Comparison of ENCODE assay signal across 8 cellular contexts in the genomic region with DNA sequence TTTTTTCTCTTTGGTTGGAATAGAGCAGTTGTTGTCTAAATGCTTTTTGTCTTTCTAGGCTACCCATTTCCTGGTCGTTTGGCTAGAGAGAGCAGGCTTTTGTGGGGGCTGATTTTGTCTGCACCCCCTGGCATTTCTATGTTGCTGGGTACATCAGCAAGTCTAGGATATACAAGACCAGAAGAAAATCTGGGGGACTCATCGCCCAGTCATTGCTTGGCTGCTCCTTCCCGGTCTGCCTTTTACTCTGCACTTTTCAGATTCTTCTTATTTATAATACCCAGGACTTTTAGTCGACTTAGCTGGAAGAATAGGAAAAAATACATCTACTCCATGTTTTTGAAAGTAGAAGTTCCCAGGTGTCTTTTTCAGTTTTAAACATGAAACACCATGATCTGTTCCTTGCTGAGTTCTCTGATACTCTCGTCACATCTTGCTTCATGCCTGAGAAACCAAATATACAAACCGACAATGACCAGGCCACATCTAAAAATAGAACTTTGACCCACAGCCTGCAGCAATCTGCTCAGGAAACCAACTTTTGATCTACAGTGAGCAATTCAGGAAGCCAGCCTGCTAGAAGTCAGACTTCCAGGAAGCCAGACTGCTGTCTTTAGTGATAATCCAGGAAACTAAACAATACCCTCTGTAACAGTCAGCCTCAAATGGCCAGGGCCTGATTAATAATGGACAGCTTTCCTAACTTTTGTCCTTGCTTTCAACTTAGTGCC.
DNase-seq lines count a peak whose midpoint lies in the region; ATAC-seq and TF ChIP-seq lines count a peak whose summit lies in the region.

No MANE protein-coding gene starts in this region.

- peak; percentile 3 for DNase-seq in fibroblast of mammary gland (ENCODE audit: low read depth)
- no peak for DNase-seq in medulla oblongata (ENCODE audit: extremely low spot score)
- no peak for DNase-seq in stimulated activated CD4-positive, alpha-beta T cell treated with anti-CD3 and anti-CD28 coated beads, Interleukin-2, amount 100 ng/mL, for 48 hours
- no peak for DNase-seq in thyroid gland
- no peak for DNase-seq in midbrain (lab: John Stamatoyannopoulos, UW)

- no peak for TF ChIP-seq CTCF in Loucy (conservative IDR thresholded peaks at IDR 0.05; ENCODE audit: low read length)
- no peak for TF ChIP-seq CTCF in fibroblast of mammary gland (conservative IDR thresholded peaks at IDR 0.05; ENCODE audit: control insufficient read depth, insufficient read depth, low read depth, low read length)
- no peak for TF ChIP-seq CTCF in thyroid gland (IDR thresholded peaks at IDR 0.05)

- H3K27me3 ChIP-seq in BLaER1 (no peaks in the 10 kb centered on the region), Loucy (ENCODE audit: insufficient read depth, low read length, poor library complexity, severe bottlenecking) (no peaks in the 10 kb centered on the region), thyroid gland (no peaks in the 10 kb centered on the region)

- H3K36me3 ChIP-seq in BLaER1 (no peaks in the 10 kb centered on the region), Loucy (ENCODE audit: insufficient read depth, low read length) (no peaks in the 10 kb centered on the region), thyroid gland (no peaks in the 10 kb centered on the region)

- H3K9me3 ChIP-seq in BLaER1 (no peaks in the 10 kb centered on the region), Loucy (ENCODE audit: insufficient read depth, low read depth, low read length) (no peaks in the 10 kb centered on the region), thyroid gland (no peaks in the 10 kb centered on the region)

- 62 to 69% methylated on average over 6 of the region's 6 CpGs for WGBS in thyroid gland, 2 donors

- H3K4me3 ChIP-seq in BLaER1, result peak overlapping the region; percentile 36; the same call in 1 of the 2 replicates
- peak overlapping the region; percentile 42 for H3K4me3 ChIP-seq in Loucy (ENCODE audit: low read length, poor library complexity, severe bottlenecking)
- no peak overlapping the region for H3K4me3 ChIP-seq in fibroblast of mammary gland (ENCODE audit: control insufficient read depth, low read depth, low read length)
- H3K4me3 ChIP-seq in thyroid gland (replicated peaks in 1 of 3), result no peak overlapping the region

- H3K4me1 ChIP-seq in BLaER1 (peaks cover 36% of the 10 kb centered on the region), Loucy (ENCODE audit: insufficient read depth, low read length, poor library complexity, severe bottlenecking) (peaks cover 11% of the 10 kb centered on the region), thyroid gland (no peaks in the 10 kb centered on the region)

- intact Hi-C loops in thyroid gland (cut with DNase I), result no loop called here

- no peak overlapping the region for H2AFZ ChIP-seq in Loucy (ENCODE audit: low read length)

- H3K9me2 ChIP-seq in Loucy (replicated peaks; ENCODE audit: low read depth, low read length), result no peaks in the 10 kb centered on the region

- H3F3A ChIP-seq in Loucy (ENCODE audit: low read depth), result no peaks in the 10 kb centered on the region

- peak overlapping the region; percentile 76 for H3K27ac ChIP-seq in BLaER1
- no peak overlapping the region for H3K27ac ChIP-seq in thyroid gland

- H4K20me1 ChIP-seq in BLaER1 (no peaks in the 10 kb centered on the region), Loucy (ENCODE audit: insufficient read depth, low read length, poor library complexity, severe bottlenecking) (no peaks in the 10 kb centered on the region)

- no peak for TF ChIP-seq POLR2A in thyroid gland (IDR thresholded peaks at IDR 0.05)

- peak; percentile 87 for ATAC-seq in GM21367 (IDR thresholded peaks at IDR 0.05; ENCODE audit: unreplicated experiment)

- H3K9ac ChIP-seq in BLaER1 (peak overlapping the region; percentile 43; the same call in 1 of the 2 replicates), Loucy (ENCODE audit: low read depth, low read length, poor library complexity, severe bottlenecking) (no peak overlapping the region)

- H3K79me2 ChIP-seq in Loucy (ENCODE audit: insufficient read depth, low read length), result no peaks in the 10 kb centered on the region

- peak overlapping the region; percentile 82 for H3K4me2 ChIP-seq in BLaER1
- peak overlapping the region; percentile 50 for H3K4me2 ChIP-seq in Loucy (ENCODE audit: low read depth, low read length, poor library complexity, severe bottlenecking)

Comparison
In these comparisons a context has a peak if more than half of its experiments do, and no peak if none do; other contexts are left out.
1. H3K4me3 ChIP-seq: peak in BLaER1 (single experiment) and Loucy (single experiment); none in fibroblast of mammary gland (single experiment) and thyroid gland (0 of 3).